ENCODE assay signal across 8 cellular contexts in genomic region chr3:44104668-44105321, GRCh38.
DNase-seq lines count a peak whose midpoint lies in the region; ATAC-seq, FAIRE-seq and TF ChIP-seq lines count a peak whose summit lies in the region.

No MANE protein-coding gene starts in this region.

- intact Hi-C loops in cardiac septum (cut with DNase I) = no loop called here

- TF ChIP-seq CTCF in epithelial cell of esophagus (IDR thresholded peaks at IDR 0.05; ENCODE audit: insufficient read depth, low read depth, low read length, missing control alignments) = no peak

- DNase-seq in RCC 7860 (ENCODE audit: low spot score) = peak; percentile 73
- DNase-seq in epithelial cell of esophagus (ENCODE audit: low read depth) = peak; percentile 96
- DNase-seq in stimulated activated CD4-positive, alpha-beta T cell treated with anti-CD3 and anti-CD28 coated beads, TNF-alpha, amount 100 ng/mL, for 24 hours (ENCODE audit: low read depth in 3 of 3) = peak; percentile 13 to 61 (median 20)
- no peak for DNase-seq in NCI-H510A (lab: John Stamatoyannopoulos, UW)
- DNase-seq in AML-193 (lab: John Stamatoyannopoulos, UW) = no peak
- DNase-seq in cardiac septum (ENCODE audit: low spot score) = no peak

- ATAC-seq in GM18909 (IDR thresholded peaks at IDR 0.05; ENCODE audit: poor library complexity, unreplicated experiment) = peak; percentile 84
- peak; percentile 98 for ATAC-seq in HG02938 (IDR thresholded peaks at IDR 0.05; ENCODE audit: unreplicated experiment)

- H3K4me3 ChIP-seq in epithelial cell of esophagus (ENCODE audit: low read length) = no peak overlapping the region

- FAIRE-seq in RCC 7860 (lab: Jason Lieb, UNC) = peak; percentile 89

Comparison
In these comparisons a context has a peak if more than half of its experiments do, and no peak if none do; other contexts are left out.
1. DNase-seq: peak in RCC 7860 (single experiment), epithelial cell of esophagus (single experiment) and stimulated activated CD4-positive, alpha-beta T cell treated with anti-CD3 and anti-CD28 coated beads, TNF-alpha, amount 100 ng/mL, for 24 hours (3 of 3); none in NCI-H510A (single experiment), AML-193 (0 of 2) and cardiac septum (single experiment).